Comparison of ENCODE assay signal across 8 cellular contexts in genomic region chr1:21818661-21819060, GRCh38. TPM values are rescaled to one million over a fixed set of nuclear protein-coding genes. Genes with fewer than 3 reads are reported as not detected.
DNase-seq lines count a peak whose midpoint lies in the region; ATAC-seq lines count a peak whose summit lies in the region.

No MANE protein-coding gene starts in this region.

- no peaks in the 10 kb centered on the region for H3K9me3 ChIP-seq in MG63

- H3K4me3 ChIP-seq in MG63 = no peak overlapping the region

- DNase-seq in D341Med (ENCODE audit: low spot score) (peak; percentile 89), LHCN-M2 (ENCODE audit: low read depth) (peak; percentile 14), iPS-NIHi7 (ENCODE audit: extremely low spot score) (peak; percentile 99), MG63 (no peak), NCI-H774 (lab: John Stamatoyannopoulos, UW) (no peak)
- DNase-seq in activated CD8-positive, alpha-beta memory T cell treated with anti-CD3 and anti-CD28 coated beads, Interleukin-2, amount 50 U/mL, for 48 hours = peak; percentile 72

- peaks cover 42% of the 10 kb centered on the region for H3K36me3 ChIP-seq in MG63

- ATAC-seq in GM21423 (IDR thresholded peaks at IDR 0.05; ENCODE audit: unreplicated experiment) (no peak), GM19452 (IDR thresholded peaks at IDR 0.05; ENCODE audit: unreplicated experiment) (no peak)

- no peaks in the 10 kb centered on the region for H3K27me3 ChIP-seq in MG63

RNA-seq across cellular contexts. Expression of gene LDLRAD2, which starts 6.6 kb away (rescaled TPM):
- total RNA-seq in LHCN-M2 (2014; rRNA removed) = not detected in 2 replicates
- 20.7 TPM for polyA plus RNA-seq in LHCN-M2 (2012)
- total RNA-seq in MG63 (2014; rRNA removed; shearing (Covaris generic); ENCODE audit: low replicate concordance) = not detected in 2 replicates

RNA-seq across cellular contexts. Expression of gene USP48, which starts 35.7 kb away (rescaled TPM):
- total RNA-seq in LHCN-M2 (2014; rRNA removed) = 22.7 and 25.1 TPM in 2 replicates
- polyA plus RNA-seq in LHCN-M2 (2012) = 17.2 TPM
- 18.7 and 32.8 TPM in 2 replicates for total RNA-seq in MG63 (2014; rRNA removed; shearing (Covaris generic); ENCODE audit: low replicate concordance)

Comparison
In these comparisons a context has a peak if more than half of its experiments do, and no peak if none do; other contexts are left out.
1. DNase-seq: peak in D341Med (single experiment), LHCN-M2 (single experiment), activated CD8-positive, alpha-beta memory T cell treated with anti-CD3 and anti-CD28 coated beads, Interleukin-2, amount 50 U/mL, for 48 hours (single experiment) and iPS-NIHi7 (single experiment); none in MG63 (single experiment) and NCI-H774 (single experiment).